In the genomic region with DNA sequence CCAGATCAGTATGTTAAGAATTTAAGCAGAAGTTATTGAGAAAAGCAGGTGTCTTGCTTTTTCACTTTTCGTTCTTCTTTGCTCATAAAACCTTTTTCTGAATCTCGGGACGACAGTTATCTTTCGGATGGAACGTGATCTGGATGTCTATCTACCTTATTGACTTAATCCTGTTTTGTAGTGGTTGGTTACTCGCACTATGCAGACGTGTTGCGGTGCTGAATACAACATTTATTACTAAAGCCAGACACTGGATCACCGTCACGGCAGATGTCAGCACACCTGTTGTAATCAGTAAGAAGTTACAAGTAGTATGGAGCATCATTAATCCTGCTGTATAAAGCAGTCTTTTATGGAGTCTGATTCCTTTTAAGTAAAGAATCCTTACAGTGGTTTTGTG, we compare ENCODE assay signal across 8 cellular contexts. TPM values are rescaled to one million over a fixed set of nuclear protein-coding genes. Genes with fewer than 3 reads are reported as not detected.
DNase-seq lines count a peak whose midpoint lies in the region; ATAC-seq and TF ChIP-seq lines count a peak whose summit lies in the region.

No MANE protein-coding gene starts in this region.

- H3K4me3 ChIP-seq in AG04450 (ENCODE audit: low read depth, low read length) (peak overlapping the region; percentile 96), Loucy (ENCODE audit: low read length, poor library complexity, severe bottlenecking) (peak overlapping the region; percentile 95), ascending aorta (peak overlapping the region; percentile 69 to 83), right lobe of liver (peak overlapping the region; percentile 68 to 74 (median 68)), transverse colon (peak overlapping the region; percentile 63 to 80 (median 74))

- H3K27ac ChIP-seq in AG04450 (ENCODE audit: low read depth, low read length) (no peak overlapping the region), ascending aorta (peak overlapping the region; percentile 85), right lobe of liver (peak overlapping the region in 2 of 3 donors; percentile 52 to 54), transverse colon (peak overlapping the region; percentile 84 to 89 (median 86))

- TF ChIP-seq CTCF in AG04450 (IDR thresholded peaks at IDR 0.05; ENCODE audit: low read depth, low read length) (no peak), Loucy (conservative IDR thresholded peaks at IDR 0.05; ENCODE audit: low read length) (no peak), ascending aorta (IDR thresholded peaks at IDR 0.05) (no peak), right lobe of liver (IDR thresholded peaks at IDR 0.05) (no peak), transverse colon (IDR thresholded peaks at IDR 0.05) (no peak)

- no peaks in the 10 kb centered on the region for H3F3A ChIP-seq in Loucy (ENCODE audit: low read depth)

- in situ Hi-C loops in transverse colon (cut with MboI; ENCODE audit: low pct_ligation_motif_present in 1 of 4, low pct_unique_long_range_greater_than_20kb in 1 of 4, low sequenced_read_pairs in 3 of 4), result loop anchor here in 2 of 4 donors (5.0 to 25.0 kb wide), 4 partner anchors 120 to 448 kb away; no protein-coding TSS in a partner anchor

- peak overlapping the region; percentile 71 for H2AFZ ChIP-seq in Loucy (ENCODE audit: low read length)

- peak; percentile 27 for ATAC-seq in GM18907 (IDR thresholded peaks at IDR 0.05; ENCODE audit: unreplicated experiment)
- ATAC-seq in right lobe of liver, result peak; percentile 26 to 48 (median 32)

- TF ChIP-seq EP300 in transverse colon (IDR thresholded peaks at IDR 0.05; ENCODE audit: low read depth), result no peak

- peak overlapping the region; percentile 66 for H3K4me2 ChIP-seq in Loucy (ENCODE audit: low read depth, low read length, poor library complexity, severe bottlenecking)

- H3K36me3 ChIP-seq in Loucy (ENCODE audit: insufficient read depth, low read length) (no peaks in the 10 kb centered on the region), ascending aorta (no peaks in the 10 kb centered on the region), right lobe of liver (no peaks in the 10 kb centered on the region), transverse colon (no peaks in the 10 kb centered on the region)

- H4K20me1 ChIP-seq in Loucy (ENCODE audit: insufficient read depth, low read length, poor library complexity, severe bottlenecking), result peaks cover 7% of the 10 kb centered on the region

- H3K9ac ChIP-seq in Loucy (ENCODE audit: low read depth, low read length, poor library complexity, severe bottlenecking), result peak overlapping the region; percentile 93

- H3K4me1 ChIP-seq in Loucy (ENCODE audit: insufficient read depth, low read length, poor library complexity, severe bottlenecking) (peaks cover 47% of the 10 kb centered on the region), ascending aorta (peaks cover 0 to 12% of the 10 kb centered on the region in 2 donors), right lobe of liver (peaks cover 0 to 10% (median 3%) of the 10 kb centered on the region in 4 donors), transverse colon (peaks cover 5 to 17% (median 9%) of the 10 kb centered on the region in 4 donors)

- H3K9me2 ChIP-seq in Loucy (replicated peaks; ENCODE audit: low read depth, low read length), result no peaks in the 10 kb centered on the region

- TF ChIP-seq POLR2A in right lobe of liver (IDR thresholded peaks at IDR 0.05) (no peak), transverse colon (IDR thresholded peaks at IDR 0.05) (no peak)

- CTCF ChIA-PET in AG04450 (lab: Charles Lee), result interaction anchor here (0.9 to 1.3 kb wide), 2 partner anchors 128 to 131 kb away, joined by 3 to 4 read pairs; no protein-coding TSS in a partner anchor

- intact Hi-C loops in ascending aorta (cut with DNase I) (loop anchor here (1.0 to 5.0 kb wide), 2 partner anchors 134 to 323 kb away; a partner anchor contains a TSS), right lobe of liver (cut with DNase I) (loop anchor here (5.0 to 10.0 kb wide), 2 partner anchors 240 to 243 kb away; no protein-coding TSS in a partner anchor), transverse colon (cut with DNase I; ENCODE audit: low total_unique reads) (no loop called here)

- H3K9me3 ChIP-seq in AG04450 (ENCODE audit: control insufficient read depth, insufficient read depth, low read length), result no peaks in the 10 kb centered on the region
- H3K9me3 ChIP-seq in Loucy (ENCODE audit: insufficient read depth, low read depth, low read length), result no peaks in the 10 kb centered on the region
- no peaks in the 10 kb centered on the region for H3K9me3 ChIP-seq in ascending aorta
- H3K9me3 ChIP-seq in right lobe of liver, result no peaks in the 10 kb centered on the region
- H3K9me3 ChIP-seq in transverse colon, result no peaks in the 10 kb centered on the region

- 0% methylated on average over 10 of the region's 10 CpGs for WGBS in right lobe of liver (ENCODE audit: insufficient coverage, low coverage, low lambda C conversion rate, missing lambda C conversion rate)
- WGBS in transverse colon (ENCODE audit: low coverage in 1 of 2), 2 donors, result 0 to 2% methylated on average over 10 of the region's 10 CpGs

- DNase-seq in AG04450 (ENCODE audit: low read depth, low spot score), result no peak
- no peak for DNase-seq in ascending aorta (ENCODE audit: low spot score in 2 of 2)
- no peak for DNase-seq in right lobe of liver
- DNase-seq in transverse colon, result no peak
- DNase-seq in pons (ENCODE audit: low spot score), result no peak
- no peak for DNase-seq in NCI-H774 (lab: John Stamatoyannopoulos, UW)

- H3K79me2 ChIP-seq in Loucy (ENCODE audit: insufficient read depth, low read length), result peaks cover 54% of the 10 kb centered on the region

- no peaks in the 10 kb centered on the region for H3K27me3 ChIP-seq in AG04450 (ENCODE audit: control insufficient read depth, insufficient read depth, low read length)
- no peaks in the 10 kb centered on the region for H3K27me3 ChIP-seq in Loucy (ENCODE audit: insufficient read depth, low read length, poor library complexity, severe bottlenecking)
- no peaks in the 10 kb centered on the region for H3K27me3 ChIP-seq in ascending aorta
- H3K27me3 ChIP-seq in right lobe of liver, result no peaks in the 10 kb centered on the region
- no peaks in the 10 kb centered on the region for H3K27me3 ChIP-seq in transverse colon

- POLR2A ChIA-PET in AG04450 (lab: Yijun Ruan, JAX), result interaction anchor here (0.6 kb wide), 1 partner anchor 199 kb away, joined by 3 read pairs; no protein-coding TSS in a partner anchor

RNA-seq across cellular contexts. Expression of a gene that starts 0.6 kb away (rescaled TPM):
- 6.8 and 9.2 TPM in 2 replicates for polyA plus RNA-seq in AG04450 (2011; rRNA removed)
- polyA minus RNA-seq in AG04450 (2011; rRNA and poly(A)+ RNA removed), result 13.0 and 16.4 TPM in 2 replicates
- total RNA-seq in ascending aorta, result 11.9 TPM
- 1 to 10 TPM; 4.5 to 7.0 (median 6.2) TPM for total RNA-seq in right lobe of liver
- 10 to 100 TPM in 3 of 4 donors, 1 to 10 TPM in 1; 4.8 to 21.7 (median 12.5) TPM for total RNA-seq in transverse colon
